28 cellular contexts compared by ENCODE assay signal in the genomic region with DNA sequence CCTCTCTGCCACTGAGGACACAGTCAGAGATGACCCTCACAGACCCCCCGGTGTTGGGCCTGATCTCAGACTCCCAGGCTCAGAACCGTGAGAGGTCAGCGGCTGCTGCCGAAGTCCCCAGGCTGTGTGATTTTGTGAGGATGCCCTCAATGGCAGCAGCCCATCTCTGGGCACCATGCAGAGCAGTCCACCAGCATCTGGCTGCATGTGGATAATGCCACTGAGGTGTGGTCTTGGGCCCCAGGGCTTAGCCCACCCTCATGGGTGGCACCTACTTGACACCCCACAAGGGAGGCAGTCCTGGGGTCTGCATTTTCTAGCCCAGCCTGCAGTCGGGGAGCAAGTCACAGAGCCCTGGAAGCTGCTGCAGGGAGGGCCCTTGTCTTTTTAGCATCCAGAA. TPM values are rescaled to one million over a fixed set of nuclear protein-coding genes. Genes with fewer than 3 reads are reported as not detected.
"Had no signal": no experiment of that assay in that cellular context is flagged by ENCODE, and none has a peak within 500 bp of the region (broad histone marks: within the 10 kb centered on the region; RNA-seq: fewer than 3 reads in every experiment).

No MANE protein-coding gene starts in this region.

- H3K27me3 ChIP-seq: ascending aorta, cardiac muscle cell, SJSA1 had no signal

- H3K4me1 ChIP-seq: SJSA1 had no signal

- H3K4me2 ChIP-seq: SK-N-SH had no signal

- DNase-seq: activated B cell treated with CpG ODN at 0.5 μM for 24 hours; activated CD4-positive, alpha-beta memory T cell treated with anti-CD3 and anti-CD28 coated beads for 36 hours; activated CD4-positive, alpha-beta T cell treated with anti-CD3 and anti-CD28 coated beads for 4 hours; activated CD4-positive, alpha-beta T cell treated with anti-CD3 and anti-CD28 coated beads, Interleukin-2, amount 50 U/mL, for 1 hour; activated CD4-positive, CD25-positive, alpha-beta regulatory T cell treated with anti-CD3 and anti-CD28 coated beads, Interleukin-2, amount 50 U/mL, for 72 hours; activated naive CD4-positive, alpha-beta T cell; activated T-cell treated with anti-CD3 and anti-CD28 coated beads for 4 hours; activated T-cell treated with anti-CD3 and anti-CD28 coated beads, Interleukin-2, amount 50 U/mL, for 72 hours; amniotic stem cell; Karpas-422; KBM-7; NCI-H1105; NCI-H1417 treated with DMSO at 0.1 percent for 48 hours; NCI-H1930; NCI-H2081 treated with DMSO at 0.1 percent for 48 hours; NCI-H345; NCI-H524 treated with DMSO at 0.1 percent for 48 hours; SHP77 treated with DMSO at 0.1 percent for 48 hours; SK-N-SH had no signal

- H3K36me3 ChIP-seq: ascending aorta, cardiac muscle cell, SJSA1 had no signal

- ATAC-seq: activated naive CD4-positive, alpha-beta T cell treated with anti-CD3 and anti-CD28 coated beads, Interleukin-2, amount 50 U/mL, for 72 hours; activated T-cell treated with anti-CD3 and anti-CD28 coated beads, Interleukin-2, amount 50 U/mL, for 72 hours; activated T-helper 17 cell treated with anti-CD3 and anti-CD28 coated beads, Interleukin-2, amount 50 U/mL, for 72 hours had no signal

- H3K27ac ChIP-seq: ascending aorta, cardiac muscle cell, SJSA1, VCaP had no signal

- H3K9me3 ChIP-seq: ascending aorta, SJSA1, SK-N-SH had no signal

- H3K4me3 ChIP-seq: ascending aorta, cardiac muscle cell, SJSA1 had no signal

RNA-seq across cellular contexts. Expression of a gene that starts 5.5 kb away (rescaled TPM):
- total RNA-seq: activated B cell treated with CpG ODN at 0.5 μM for 24 hours; activated CD4-positive, alpha-beta memory T cell treated with anti-CD3 and anti-CD28 coated beads for 36 hours; activated naive CD4-positive, alpha-beta T cell treated with anti-CD3 and anti-CD28 coated beads, Interleukin-2, amount 50 U/mL, for 72 hours; activated T-cell treated with anti-CD3 and anti-CD28 coated beads, Interleukin-2, amount 50 U/mL, for 72 hours; activated T-helper 17 cell treated with anti-CD3 and anti-CD28 coated beads, Interleukin-2, amount 50 U/mL, for 72 hours; ascending aorta; cardiac muscle cell; MCF 10A; NCI-H460; RPMI7951; SJSA1 had no signal
- polyA plus RNA-seq: cardiac muscle cell, SK-N-SH had no signal

RNA-seq across cellular contexts. Expression of a gene that starts 53.3 kb away (rescaled TPM):
- total RNA-seq: activated B cell treated with CpG ODN at 0.5 μM for 24 hours; activated CD4-positive, alpha-beta memory T cell treated with anti-CD3 and anti-CD28 coated beads for 36 hours; activated T-helper 17 cell treated with anti-CD3 and anti-CD28 coated beads, Interleukin-2, amount 50 U/mL, for 72 hours; MCF 10A; RPMI7951 had no signal
- polyA plus RNA-seq: SK-N-SH had no signal
